ENCODE assay signal across 21 cellular contexts in genomic region chr16:81765111-81765919, GRCh38.
"Had no signal": no experiment of that assay in that cellular context is flagged by ENCODE, and none has a peak within 500 bp of the region (broad histone marks: within the 10 kb centered on the region; RNA-seq: fewer than 3 reads in every experiment).

No MANE protein-coding gene starts in this region.

- FAIRE-seq: colon, frontal cortex, TTC549 had no signal

- H3K4me3 ChIP-seq: transverse colon had no signal

- ATAC-seq: activated CD4-positive, alpha-beta T cell treated with anti-CD3 and anti-CD28 coated beads for 36 hours; activated CD8-positive, alpha-beta memory T cell treated with anti-CD3 and anti-CD28 coated beads, Interleukin-2, amount 10 ng/mL, durations not matched to agents 7 days and 5 days; naive thymus-derived CD8-positive, alpha-beta T cell had no signal

- H3K9me3 ChIP-seq: transverse colon had no signal

- H3K27ac ChIP-seq: brain microvascular endothelial cell, transverse colon had no signal

- H3K36me3 ChIP-seq: brain microvascular endothelial cell, transverse colon had no signal

- DNase-seq: activated CD4-positive, alpha-beta memory T cell treated with anti-CD3 and anti-CD28 coated beads, Interleukin-2, amount 10 ng/mL, durations not matched to agents 7 days and 5 days; activated CD4-positive, alpha-beta T cell treated with anti-CD3 and anti-CD28 coated beads for 36 hours; activated CD8-positive, alpha-beta memory T cell treated with anti-CD3 and anti-CD28 coated beads, Interleukin-2, amount 10 ng/mL, durations not matched to agents 7 days and 5 days; activated naive CD4-positive, alpha-beta T cell treated with Interleukin-2 at 50 U/mL for 16 hours; activated naive CD8-positive, alpha-beta T cell treated with anti-CD3 and anti-CD28 coated beads, Interleukin-2, amount 10 ng/mL, durations not matched to agents 7 days and 5 days; brain microvascular endothelial cell; central memory CD4-positive, alpha-beta T cell; endodermal cell; head of caudate nucleus; kidney glomerular epithelial cell; mesendoderm; naive thymus-derived CD8-positive, alpha-beta T cell; posterior cingulate gyrus; retina; stimulated activated CD4-positive, alpha-beta T cell treated with anti-CD3 and anti-CD28 coated beads, Interleukin-12 subunit alpha, Interleukin-12 subunit beta, amount 100 ng/mL, for 4 hours; stimulated activated CD4-positive, alpha-beta T cell treated with anti-CD3 and anti-CD28 coated beads, Interleukin-1b, Interleukin-23, amount 100 ng/mL, for 48 hours; stimulated activated CD8-positive, alpha-beta memory T cell treated with anti-CD3 and anti-CD28 coated beads, Interleukin-4, amount 100 ng/mL, for 48 hours; transverse colon had no signal
